Comparison of ENCODE assay signal across 1 cellular context in the genomic region with DNA sequence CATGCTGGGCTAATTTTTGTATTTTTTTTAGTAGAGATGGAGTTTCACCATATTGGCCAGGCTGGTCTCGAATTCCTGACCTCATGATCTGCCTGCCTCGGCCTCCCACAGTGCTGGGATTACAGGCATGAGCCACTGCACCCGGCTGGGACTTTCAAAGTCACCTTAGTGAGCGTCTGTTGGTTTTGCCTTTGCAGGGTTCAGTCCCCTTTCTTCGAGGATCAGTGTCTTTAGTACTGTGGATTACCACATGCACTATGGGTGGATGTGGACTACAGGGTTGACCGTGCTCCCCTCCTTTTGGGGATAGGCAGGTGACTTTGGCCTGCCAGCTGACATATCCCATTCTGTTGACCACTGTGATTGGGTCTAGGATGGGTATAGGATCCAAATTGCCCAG. TPM values are rescaled to one million over a fixed set of nuclear protein-coding genes. Genes with fewer than 3 reads are reported as not detected.
"Had no signal": no experiment of that assay in that cellular context is flagged by ENCODE, and none has a peak within 500 bp of the region (broad histone marks: within the 10 kb centered on the region; RNA-seq: fewer than 3 reads in every experiment).

No MANE protein-coding gene starts in this region.

RNA-seq across cellular contexts. Expression of a gene that starts 2.3 kb away (rescaled TPM):
- polyA plus RNA-seq: neural cell had no signal
